8 cellular contexts compared by ENCODE assay signal in genomic region chr19:1173160-1173844, GRCh38. TPM values are rescaled to one million over a fixed set of nuclear protein-coding genes. Genes with fewer than 3 reads are reported as not detected.
DNase-seq lines count a peak whose midpoint lies in the region; ATAC-seq, FAIRE-seq and TF ChIP-seq lines count a peak whose summit lies in the region.

No MANE protein-coding gene starts in this region.

- H3K36me3 ChIP-seq in Loucy (ENCODE audit: insufficient read depth, low read length) (no peaks in the 10 kb centered on the region), GM12878 (ENCODE audit: control insufficient read depth in 2 of 2, insufficient read depth in 2 of 2, low read length in 1 of 2) (peaks cover 0 to 3% of the 10 kb centered on the region in 2 experiments; a peak in 2 of 4 replicates), kidney epithelial cell (ENCODE audit: control insufficient read depth, insufficient read depth, low read length) (peaks cover 1% of the 10 kb centered on the region), subcutaneous abdominal adipose tissue (ENCODE audit: control insufficient read depth in 5 of 5, insufficient read depth in 5 of 5, low read length in 5 of 5) (peaks cover 0 to 6% (median 0%) of the 10 kb centered on the region in 5 donors)

- H3K4me1 ChIP-seq in Loucy (ENCODE audit: insufficient read depth, low read length, poor library complexity, severe bottlenecking) (peaks cover 35% of the 10 kb centered on the region), GM12878 (ENCODE audit: control insufficient read depth, insufficient read depth, low read length) (peaks cover 16% of the 10 kb centered on the region), subcutaneous abdominal adipose tissue (ENCODE audit: control insufficient read depth in 5 of 5, insufficient read depth in 5 of 5, low read length in 5 of 5) (peaks cover 6 to 70% (median 53%) of the 10 kb centered on the region in 5 donors)

- H3F3A ChIP-seq in Loucy (ENCODE audit: low read depth), result no peaks in the 10 kb centered on the region

- no TSS peak for BruUV-seq in GM12878 (replicated peaks; lab: Mats Ljungman, UMichigan)

- RAD21 ChIA-PET in GM12878 (lab: Charles Lee; ENCODE audit: unreplicated experiment), result no interaction called here

- H3K27me3 ChIP-seq in Loucy (ENCODE audit: insufficient read depth, low read length, poor library complexity, severe bottlenecking) (no peaks in the 10 kb centered on the region), GM12878 (replicated peaks in 1 of 2; ENCODE audit: control insufficient read depth in 2 of 2, insufficient read depth in 2 of 2, low read length in 1 of 2) (no peaks in the 10 kb centered on the region), kidney epithelial cell (ENCODE audit: control insufficient read depth, insufficient read depth, low read length) (no peaks in the 10 kb centered on the region), subcutaneous abdominal adipose tissue (ENCODE audit: control insufficient read depth in 5 of 5, insufficient read depth in 4 of 5, low read length in 5 of 5) (no peaks in the 10 kb centered on the region)

- POLR2A ChIA-PET in GM12878 (lab: Charles Lee), result interaction anchor here (0.6 kb wide), 1 partner anchor 91 kb away, joined by 5 read pairs; no protein-coding TSS in a partner anchor

- no peak for TF ChIP-seq CTCF in C4-2B (conservative IDR thresholded peaks at IDR 0.05)
- no peak for TF ChIP-seq CTCF in Loucy (conservative IDR thresholded peaks at IDR 0.05; ENCODE audit: low read length)
- TF ChIP-seq CTCF in GM12878 (IDR thresholded peaks at IDR 0.05 in 2 of 3, conservative IDR thresholded peaks at IDR 0.05 in 1 of 3; ENCODE audit: control insufficient read depth in 2 of 3, extremely low read depth in 1 of 3, insufficient read depth in 1 of 3, low read depth in 3 of 3, low read length in 3 of 3), result no peak
- TF ChIP-seq CTCF in kidney epithelial cell (IDR thresholded peaks at IDR 0.05; ENCODE audit: insufficient read depth, low read length, poor library complexity, severe bottlenecking), result no peak

- TF ChIP-seq EP300 in GM12878 (IDR thresholded peaks at IDR 0.05; ENCODE audit: borderline replicate concordance in 1 of 2, control insufficient read depth in 1 of 2, low read depth in 2 of 2, low read length in 2 of 2), result no peak

- SMC1A ChIA-PET in GM12878 (lab: Charles Lee; ENCODE audit: uncharacterized antibody, unreplicated experiment), result interaction anchor here (2.0 kb wide), 1 partner anchor 40 kb away, joined by 7 read pairs; no protein-coding TSS in a partner anchor

- WGBS in GM12878 (ENCODE audit: insufficient coverage, insufficient replicate concordance, low lambda C conversion rate, missing lambda C conversion rate), result under 1% methylated on average over 42 of the region's 47 CpGs

- no peak overlapping the region; the same call in 1 of the 2 replicates for H2AFZ ChIP-seq in Loucy (ENCODE audit: low read length)
- H2AFZ ChIP-seq in GM12878 (ENCODE audit: control insufficient read depth, low read depth, low read length), result no peak overlapping the region; the same call in 1 of the 2 replicates

- no peak for DNase-seq in GM12878 (ENCODE audit: low read depth, low spot score)
- no peak for DNase-seq in kidney epithelial cell (ENCODE audit: low read depth)
- DNase-seq in hepatic stellate cell (ENCODE audit: low spot score), result no peak
- DNase-seq in MV-4-11 (lab: John Stamatoyannopoulos, UW), result no peak

- H3K4me3 ChIP-seq in Loucy (ENCODE audit: low read length, poor library complexity, severe bottlenecking) (peak overlapping the region; percentile 100), GM12878 (peak overlapping the region; percentile 95), kidney epithelial cell (ENCODE audit: low read depth, low read length) (peak overlapping the region; percentile 92), subcutaneous abdominal adipose tissue (ENCODE audit: low read depth in 1 of 5, low read length in 5 of 5) (peak overlapping the region; percentile 72 to 85 (median 74))

- FAIRE-seq in GM12878 (lab: Jason Lieb, UNC), result no peak

- TF ChIP-seq POLR2A in GM12878 (IDR thresholded peaks at IDR 0.05; ENCODE audit: low read depth, low read length), result no peak

- H4K20me1 ChIP-seq in Loucy (ENCODE audit: insufficient read depth, low read length, poor library complexity, severe bottlenecking) (peaks cover 14% of the 10 kb centered on the region), GM12878 (ENCODE audit: control insufficient read depth, insufficient read depth) (no peaks in the 10 kb centered on the region)

- intact Hi-C loops in GM12878 (cut with micrococcal nuclease; ENCODE audit: unreplicated experiment), result loop anchor here (5.0 kb wide), 1 partner anchor 41 kb away; no protein-coding TSS in a partner anchor

- no peak for TF ChIP-seq RAD21 in GM12878 (IDR thresholded peaks at IDR 0.05; ENCODE audit: insufficient read depth, low read depth, low read length)

- CTCF ChIA-PET in GM12878 (lab: Yijun Ruan, JAX), result interaction anchor here (1.0 kb wide), 1 partner anchor 68 kb away, joined by 3 read pairs; the partner anchor contains the start of gene ATP5F1D

- H3K4me2 ChIP-seq in Loucy (ENCODE audit: low read depth, low read length, poor library complexity, severe bottlenecking), result peak overlapping the region; percentile 97
- peak overlapping the region; percentile 85 for H3K4me2 ChIP-seq in GM12878 (ENCODE audit: control insufficient read depth, insufficient read depth)

- peak overlapping the region; percentile 98 for H3K9ac ChIP-seq in Loucy (ENCODE audit: low read depth, low read length, poor library complexity, severe bottlenecking)
- peak overlapping the region; percentile 96 for H3K9ac ChIP-seq in GM12878 (ENCODE audit: control insufficient read depth, insufficient read depth, low read length)
- peak overlapping the region in 4 of 5 donors; percentile 86 to 95 (median 92) for H3K9ac ChIP-seq in subcutaneous abdominal adipose tissue (ENCODE audit: low read length in 5 of 5)

- peak; percentile 10; the same call in 2 of the 3 replicates for ATAC-seq in GM12878
- ATAC-seq in HG02970 (IDR thresholded peaks at IDR 0.05; ENCODE audit: low FRiP score, unreplicated experiment), result no peak

- H3K79me2 ChIP-seq in Loucy (ENCODE audit: insufficient read depth, low read length) (peaks cover 57% of the 10 kb centered on the region), GM12878 (ENCODE audit: control insufficient read depth, insufficient read depth, low read length) (peaks cover 49% of the 10 kb centered on the region)

- H3K27ac ChIP-seq in C4-2B (peak overlapping the region; percentile 99), GM12878 (ENCODE audit: control insufficient read depth, insufficient read depth) (peak overlapping the region; percentile 83), subcutaneous abdominal adipose tissue (ENCODE audit: low read depth, low read length) (peak overlapping the region; percentile 97)

- in situ Hi-C loops in GM12878 (cut with MboI), result no loop called here

- H3K9me3 ChIP-seq in Loucy (ENCODE audit: insufficient read depth, low read depth, low read length) (no peaks in the 10 kb centered on the region), GM12878 (replicated peaks; ENCODE audit: control insufficient read depth, insufficient read depth, low read length) (no peaks in the 10 kb centered on the region), subcutaneous abdominal adipose tissue (ENCODE audit: control insufficient read depth in 5 of 5, low read length in 5 of 5) (no peaks in the 10 kb centered on the region)

- no peaks in the 10 kb centered on the region for H3K9me2 ChIP-seq in Loucy (replicated peaks; ENCODE audit: low read depth, low read length)

TF ChIP-seq in GM12878, 131 proteins besides CTCF, POLR2A, EP300 and RAD21 (continues in another document):
- peak; percentile 92 for TF ChIP-seq NR2C1 (IDR thresholded peaks at IDR 0.05)
- TF ChIP-seq NR2F1 (conservative IDR thresholded peaks at IDR 0.05), result peak; percentile 91

RNA-seq across cellular contexts. Expression of gene SBNO2, which starts 0.8 kb away (rescaled TPM):
- total RNA-seq in GM12878 (2013; cell fraction: nucleolus; rRNA removed), result 26.2 and 31.8 TPM in 2 replicates
- total RNA-seq in GM12878 (2014; rRNA removed) (13.8 and 15.8 TPM in 2 replicates), GM12878 (2014; rRNA removed; fragmentation: Illumina TruSeq; extraction: Trizol) (4.8 and 5.6 TPM in 2 replicates), GM12878 (2021) (38.5 and 44.6 TPM in 2 replicates), kidney epithelial cell (48.8 and 56.7 TPM in 2 replicates)
- polyA plus RNA-seq in GM12878 (2011; ENCODE audit: low read depth), result 3.3 TPM
- polyA plus RNA-seq in GM12878 (2011; rRNA removed) (2.7 and 7.2 TPM in 2 replicates), GM12878 (2014; fragmentation: Illumina TruSeq; extraction: Trizol) (2.2 and 5.0 TPM in 2 replicates), GM12878 (2014; fragmentation: Nextera tagmentation; extraction: Ambion mirVana) (under 1 TPM; 0.08 to 0.15 TPM), GM12878 (2014; rRNA removed) (21.8 and 26.0 TPM in 2 replicates), GM12878 (2016; fragmentation: Nextera tagmentation; extraction: Ambion mirVana) (1 to 10 TPM; 4.2 to 5.9 TPM)
- polyA plus RNA-seq in GM12878 (2011; cell fraction: cytosol; rRNA removed), result 9.3 and 12.8 TPM in 2 replicates
- polyA plus RNA-seq in GM12878 (2011; cell fraction: nucleus; rRNA removed), result 64.7 and 83.4 TPM in 2 replicates
- 12.3 and 13.5 TPM in 2 replicates for polyA plus RNA-seq in GM12878 (2012)
- 10.8 and 18.6 TPM in 2 replicates for polyA minus RNA-seq in GM12878 (2011; rRNA and poly(A)+ RNA removed)
- 17.7 and 21.2 TPM in 2 replicates for polyA minus RNA-seq in GM12878 (2011; cell fraction: cytosol; rRNA and poly(A)+ RNA removed)
- 15.5 and 27.3 TPM in 2 replicates for polyA minus RNA-seq in GM12878 (2011; cell fraction: nucleus; rRNA and poly(A)+ RNA removed)

RNA-seq across cellular contexts. Expression of gene STK11, which starts 32.3 kb away (rescaled TPM):
- 65.3 and 74.4 TPM in 2 replicates for total RNA-seq in GM12878 (2013; cell fraction: nucleolus; rRNA removed)
- total RNA-seq in GM12878 (2014; rRNA removed), result 62.0 and 65.7 TPM in 2 replicates
- 30.7 and 34.3 TPM in 2 replicates for total RNA-seq in GM12878 (2014; rRNA removed; fragmentation: Illumina TruSeq; extraction: Trizol)
- total RNA-seq in GM12878 (2021), result 64.6 and 71.0 TPM in 2 replicates
- 10.6 TPM for polyA plus RNA-seq in GM12878 (2011; ENCODE audit: low read depth)
- polyA plus RNA-seq in GM12878 (2011; rRNA removed), result 30.2 and 31.3 TPM in 2 replicates
- 35.3 and 63.5 TPM in 2 replicates for polyA plus RNA-seq in GM12878 (2011; cell fraction: cytosol; rRNA removed)
- 132 and 164 TPM in 2 replicates for polyA plus RNA-seq in GM12878 (2011; cell fraction: nucleus; rRNA removed)
- 35.5 and 36.4 TPM in 2 replicates for polyA plus RNA-seq in GM12878 (2012)
- polyA plus RNA-seq in GM12878 (2014; fragmentation: Illumina TruSeq; extraction: Trizol), result 8.5 and 16.3 TPM in 2 replicates
- polyA plus RNA-seq in GM12878 (2014; fragmentation: Nextera tagmentation; extraction: Ambion mirVana), result under 1 TPM; 0.33 to 0.74 TPM
- polyA plus RNA-seq in GM12878 (2014; rRNA removed), result 57.0 and 69.5 TPM in 2 replicates
- 1 to 10 TPM; 4.9 to 5.4 TPM for polyA plus RNA-seq in GM12878 (2016; fragmentation: Nextera tagmentation; extraction: Ambion mirVana)
- 31.5 and 37.9 TPM in 2 replicates for polyA minus RNA-seq in GM12878 (2011; rRNA and poly(A)+ RNA removed)
- polyA minus RNA-seq in GM12878 (2011; cell fraction: cytosol; rRNA and poly(A)+ RNA removed), result 19.5 and 22.7 TPM in 2 replicates
- 19.9 and 33.8 TPM in 2 replicates for polyA minus RNA-seq in GM12878 (2011; cell fraction: nucleus; rRNA and poly(A)+ RNA removed)
- 78.3 and 86.5 TPM in 2 replicates for total RNA-seq in kidney epithelial cell
